23 cellular contexts compared by ENCODE assay signal in the genomic region with DNA sequence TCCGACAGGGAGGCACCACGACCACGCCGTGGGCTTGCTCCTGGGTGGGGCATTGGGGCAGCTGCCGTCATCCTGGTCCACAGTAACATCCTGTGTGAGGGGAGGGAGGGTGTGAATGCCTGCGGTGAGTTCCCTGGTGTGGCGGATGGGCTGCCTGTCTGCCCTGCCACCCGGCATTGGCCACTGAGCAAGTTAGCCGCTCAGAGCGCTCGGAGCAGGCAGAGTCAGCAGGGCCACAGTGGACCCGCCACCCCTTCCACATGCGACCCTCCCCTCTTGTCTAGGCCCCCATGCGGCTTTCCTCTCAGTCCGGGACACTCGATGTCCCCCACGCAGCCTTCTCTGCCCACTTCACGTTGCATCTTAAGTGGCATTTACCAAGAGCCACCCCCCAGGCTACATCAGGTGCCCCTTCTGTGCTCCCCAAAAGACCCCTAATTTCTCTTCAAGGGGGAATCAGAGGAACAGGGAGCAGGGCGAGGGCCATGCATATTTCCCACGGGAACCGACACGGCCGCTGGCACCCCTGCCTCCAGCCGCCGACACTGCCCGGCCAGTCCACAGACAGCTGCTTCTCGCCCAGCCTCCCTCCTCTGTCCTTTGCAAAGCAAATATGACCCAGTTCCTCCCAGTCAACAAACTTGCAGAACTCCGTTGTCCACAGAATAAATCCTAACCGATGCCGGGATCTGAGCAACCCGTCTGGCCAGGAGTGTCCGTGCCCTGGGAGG.
A peak's percentile ranks its signal among the peaks of the same experiment; 100 is the strongest.
DNase-seq lines count a peak whose midpoint lies in the region; ATAC-seq and TF ChIP-seq lines count a peak whose summit lies in the region.
"Had no signal": no experiment of that assay in that cellular context is flagged by ENCODE, and none has a peak within 500 bp of the region (broad histone marks: within the 10 kb centered on the region; RNA-seq: fewer than 3 reads in every experiment).

No MANE protein-coding gene starts in this region.

- peak overlapping the region; percentile 13 to 77 (median 63); a peak in 21 of 22 replicates for H3K4me2 ChIP-seq in BLaER1 treated with 17β-estradiol and CSF1 and Interleukin-3, amounts not matched to agents 10 nM and 100 nM

- DNase-seq in central memory CD8-positive, alpha-beta T cell (ENCODE audit: low spot score in 2 of 2): no peak
- DNase-seq in left lobe of liver (ENCODE audit: low spot score): peak; percentile 27
- DNase-seq in spleen: peak; percentile 63
- no peak for DNase-seq in amniotic stem cell (lab: John Stamatoyannopoulos, UW)
- no peak for DNase-seq in chondrocyte (ENCODE audit: low spot score)
- DNase-seq in NCI-H2029 treated with DMSO at 0.1 percent for 48 hours (lab: John Stamatoyannopoulos, UW): no peak
- DNase-seq: Caco-2; CD4-positive, CD25-positive, alpha-beta regulatory T cell; DMS153; EL; H7; Kasumi-1; NCI-H1105 treated with DMSO at 0.1 percent for 48 hours; NCI-H187; NCI-H2171; NCI-H446; NCI-H748 treated with DMSO at 0.1 percent for 48 hours; RPMI8226; SIG-M5 had no signal

- peaks cover 16 to 55% (median 43%) of the 10 kb centered on the region in 10 experiments for H3K4me1 ChIP-seq in BLaER1 treated with 17β-estradiol and CSF1 and Interleukin-3, amounts not matched to agents 10 nM and 100 nM
- H3K4me1 ChIP-seq in spleen: peaks cover 0 to 24% (median 0%) of the 10 kb centered on the region in 6 donors
- H3K4me1 ChIP-seq: Caco-2 had no signal

- peak overlapping the region; percentile 47 for H3K4me3 Mint-ChIP-seq in central memory CD8-positive, alpha-beta T cell
- no peak overlapping the region for H3K4me3 Mint-ChIP-seq in chondrocyte (ENCODE audit: unreplicated experiment)
- H3K4me3 Mint-ChIP-seq: CD4-positive, CD25-positive, alpha-beta regulatory T cell; IgD-negative memory B cell had no signal

- peaks cover 0 to 14% (median 6%) of the 10 kb centered on the region in 11 experiments; a peak in 8 of 22 replicates for H4K20me1 ChIP-seq in BLaER1 treated with 17β-estradiol and CSF1 and Interleukin-3, amounts not matched to agents 10 nM and 100 nM

- peaks cover 2% of the 10 kb centered on the region for H3K36me3 Mint-ChIP-seq in central memory CD8-positive, alpha-beta T cell (ENCODE audit: insufficient read depth)
- H3K36me3 Mint-ChIP-seq in chondrocyte (ENCODE audit: low read depth): no peaks in the 10 kb centered on the region
- H3K36me3 Mint-ChIP-seq: CD4-positive, CD25-positive, alpha-beta regulatory T cell had no signal

- TF ChIP-seq CTCF in spleen (IDR thresholded peaks at IDR 0.05 in 8 of 11, conservative IDR thresholded peaks at IDR 0.05 in 3 of 11): no peak
- TF ChIP-seq CTCF in chondrocyte (IDR thresholded peaks at IDR 0.05): no peak

- H3K4me1 Mint-ChIP-seq in central memory CD8-positive, alpha-beta T cell: peaks cover 48% of the 10 kb centered on the region
- no peaks in the 10 kb centered on the region for H3K4me1 Mint-ChIP-seq in chondrocyte (ENCODE audit: low read depth)
- H3K4me1 Mint-ChIP-seq: CD4-positive, CD25-positive, alpha-beta regulatory T cell had no signal

- TF ChIP-seq POLR2A in spleen (IDR thresholded peaks at IDR 0.05): no peak

- no peak overlapping the region for H3K4me3 ChIP-seq in BLaER1 treated with 17β-estradiol and CSF1 and Interleukin-3, amounts not matched to agents 10 nM and 100 nM
- no peak overlapping the region for H3K4me3 ChIP-seq in spleen

- H3K9ac ChIP-seq in BLaER1 treated with 17β-estradiol and CSF1 and Interleukin-3, amounts not matched to agents 10 nM and 100 nM: no peak overlapping the region

- H3K9me3 ChIP-seq in BLaER1 treated with 17β-estradiol and CSF1 and Interleukin-3, amounts not matched to agents 10 nM and 100 nM (replicated peaks in 1 of 11): peaks cover 0 to 9% (median 0%) of the 10 kb centered on the region in 11 experiments; a peak in 1 of 22 replicates
- no peaks in the 10 kb centered on the region for H3K9me3 ChIP-seq in spleen
- H3K9me3 ChIP-seq: Caco-2 had no signal

- no peak for ATAC-seq in central memory CD8-positive, alpha-beta T cell (replicated peaks; ENCODE audit: extremely low read depth, poor library complexity, severe bottlenecking)
- ATAC-seq in left lobe of liver (no peak), HG03095 (IDR thresholded peaks at IDR 0.05; ENCODE audit: unreplicated experiment) (no peak)

- H3K27ac Mint-ChIP-seq in central memory CD8-positive, alpha-beta T cell (ENCODE audit: low read depth): no peak overlapping the region
- no peak overlapping the region for H3K27ac Mint-ChIP-seq in chondrocyte (ENCODE audit: unreplicated experiment)
- H3K27ac Mint-ChIP-seq: CD4-positive, CD25-positive, alpha-beta regulatory T cell had no signal

- WGBS in spleen, 5 donors: 88 to 93% (median 89%) methylated on average over 23 to 32 of the region's 32 CpGs

- peaks cover 34% of the 10 kb centered on the region for H3K27me3 Mint-ChIP-seq in central memory CD8-positive, alpha-beta T cell
- peaks cover 21% of the 10 kb centered on the region for H3K27me3 Mint-ChIP-seq in chondrocyte (ENCODE audit: low read depth)

- no peaks in the 10 kb centered on the region for H3K36me3 ChIP-seq in BLaER1 treated with 17β-estradiol and CSF1 and Interleukin-3, amounts not matched to agents 10 nM and 100 nM
- no peaks in the 10 kb centered on the region for H3K36me3 ChIP-seq in spleen

- no peaks in the 10 kb centered on the region for H3K9me3 Mint-ChIP-seq in central memory CD8-positive, alpha-beta T cell
- H3K9me3 Mint-ChIP-seq in chondrocyte (ENCODE audit: low read depth): no peaks in the 10 kb centered on the region

- H3K27ac ChIP-seq in BLaER1 treated with 17β-estradiol and CSF1 and Interleukin-3, amounts not matched to agents 10 nM and 100 nM: no peak overlapping the region
- no peak overlapping the region for H3K27ac ChIP-seq in spleen
- H3K27ac ChIP-seq: HL-60 had no signal

- intact Hi-C loops in spleen (cut with DNase I; ENCODE audit: low total_unique reads): no loop called here

- H3K27me3 ChIP-seq in BLaER1 treated with 17β-estradiol and CSF1 and Interleukin-3, amounts not matched to agents 10 nM and 100 nM: peaks cover 6 to 27% (median 16%) of the 10 kb centered on the region in 11 experiments; a peak in 19 of 22 replicates
- peaks cover 0 to 56% (median 3%) of the 10 kb centered on the region in 7 donors for H3K27me3 ChIP-seq in spleen (replicated peaks in 1 of 7)

Comparison
In these comparisons a context has a peak if more than half of its experiments do, and no peak if none do; other contexts are left out.
1. DNase-seq: peak in left lobe of liver (single experiment) and spleen (single experiment); none in central memory CD8-positive, alpha-beta T cell (0 of 2), amniotic stem cell (single experiment), chondrocyte (single experiment) and NCI-H2029 treated with DMSO at 0.1 percent for 48 hours (single experiment).